In the genomic region with DNA sequence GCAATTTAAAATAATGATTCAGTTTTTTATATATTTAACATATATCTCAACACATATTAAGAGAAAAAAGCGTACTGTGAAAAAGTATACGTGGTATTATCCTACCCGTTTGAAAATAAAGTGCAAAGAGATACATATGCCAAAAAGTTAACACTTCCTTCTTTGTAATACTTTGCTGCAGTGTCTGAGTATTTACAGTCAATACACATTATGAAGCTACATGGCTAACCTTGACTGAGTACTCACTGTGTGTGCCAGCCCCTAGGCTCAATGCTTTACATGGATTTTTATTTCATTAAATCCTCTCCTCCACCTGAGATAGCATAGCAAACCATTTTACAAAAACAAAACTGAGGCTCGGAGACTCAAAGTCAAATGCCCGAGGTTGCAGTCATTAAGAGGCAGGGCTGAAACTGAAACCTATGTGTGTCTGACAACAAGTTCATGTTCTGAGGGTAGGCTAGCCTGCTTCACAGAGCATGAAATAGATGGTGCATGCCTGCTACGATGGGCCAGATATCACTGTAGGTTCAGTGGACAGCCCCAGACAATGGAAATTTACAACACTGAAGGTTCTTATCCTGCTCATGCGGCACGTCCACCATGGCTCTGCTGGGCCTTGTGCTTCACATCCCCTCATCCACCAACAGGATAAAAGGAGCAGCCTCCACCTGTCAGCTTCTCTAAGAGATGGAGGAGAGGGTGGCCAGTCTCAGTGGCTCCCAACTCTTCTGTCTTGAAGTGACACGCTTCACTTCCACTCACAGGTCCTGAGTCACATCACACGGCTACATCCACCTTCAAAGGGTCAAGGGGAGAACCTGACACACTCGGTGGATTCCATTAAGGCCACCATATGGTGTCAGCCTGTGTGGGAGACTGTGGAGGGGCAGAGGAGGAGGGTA, we compare ENCODE assay signal across 17 cellular contexts. TPM values are rescaled to one million over a fixed set of nuclear protein-coding genes. Genes with fewer than 3 reads are reported as not detected.
DNase-seq lines count a peak whose midpoint lies in the region; ATAC-seq and TF ChIP-seq lines count a peak whose summit lies in the region.
"Not testable (repeated sequence)": the region's sequence is repeated elsewhere in the genome, so short reads cannot be mapped to it uniquely, and the experiment has no call there.
"Had no signal": no experiment of that assay in that cellular context is flagged by ENCODE, and none has a peak within 500 bp of the region (broad histone marks: within the 10 kb centered on the region; RNA-seq: fewer than 3 reads in every experiment).

No MANE protein-coding gene starts in this region.

- H3K4me3 ChIP-seq in GM12865 (ENCODE audit: low read depth, low read length) = not testable (repeated sequence)
- H3K4me3 ChIP-seq in MM.1S (ENCODE audit: low read length) = peak overlapping the region; percentile 42; the same call in 1 of the 2 replicates

- ATAC-seq in GM18873 (IDR thresholded peaks at IDR 0.05; ENCODE audit: low FRiP score, unreplicated experiment) (peak; percentile 99), GM19467 (IDR thresholded peaks at IDR 0.05; ENCODE audit: unreplicated experiment) (peak; percentile 100), GM21825 (IDR thresholded peaks at IDR 0.05; ENCODE audit: unreplicated experiment) (peak; percentile 100), HG02973 (IDR thresholded peaks at IDR 0.05; ENCODE audit: unreplicated experiment) (peak; percentile 99), HG03342 (IDR thresholded peaks at IDR 0.05; ENCODE audit: unreplicated experiment) (peak; percentile 100)
- peak; percentile 71 for ATAC-seq in activated T-helper 17 cell treated with anti-CD3 and anti-CD28 coated beads, Interleukin-2, amount 50 U/mL, for 72 hours (replicated peaks)

- not testable (repeated sequence) for H3K9me3 ChIP-seq in MM.1S (replicated peaks; ENCODE audit: insufficient read depth, low read length)

- not testable (repeated sequence) for H3K79me2 ChIP-seq in MM.1S (ENCODE audit: low read length)

- H3K9me2 ChIP-seq in MM.1S (replicated peaks; ENCODE audit: insufficient read depth, low read length) = not testable (repeated sequence)

- H3K27ac ChIP-seq in MM.1S (ENCODE audit: low read length) = peak overlapping the region; percentile 63; the same call in 1 of the 2 replicates

- not testable (repeated sequence) for H3K27me3 Mint-ChIP-seq in activated T-helper 17 cell treated with anti-CD3 and anti-CD28 coated beads, Interleukin-2, amount 50 U/mL, for 72 hours

- H3K36me3 Mint-ChIP-seq in activated T-helper 17 cell treated with anti-CD3 and anti-CD28 coated beads, Interleukin-2, amount 50 U/mL, for 72 hours (ENCODE audit: low read depth) = not testable (repeated sequence)

- not testable (repeated sequence) for H3K9me3 Mint-ChIP-seq in activated T-helper 17 cell treated with anti-CD3 and anti-CD28 coated beads, Interleukin-2, amount 50 U/mL, for 72 hours

- not testable (repeated sequence) for H3K27ac Mint-ChIP-seq in activated T-helper 17 cell treated with anti-CD3 and anti-CD28 coated beads, Interleukin-2, amount 50 U/mL, for 72 hours

- H3K9ac ChIP-seq in MM.1S (ENCODE audit: low read length) = peak overlapping the region; percentile 41; the same call in 1 of the 2 replicates

- not testable (repeated sequence) for H3F3A ChIP-seq in MM.1S (ENCODE audit: insufficient read depth, low read length)

- H3K36me3 ChIP-seq in MM.1S (replicated peaks; ENCODE audit: insufficient read depth, low read length) = not testable (repeated sequence)

- peak overlapping the region; percentile 92 for H2AFZ ChIP-seq in MM.1S (ENCODE audit: low read length)

- H3K27me3 ChIP-seq in MM.1S (replicated peaks; ENCODE audit: insufficient read depth, low read length) = not testable (repeated sequence)

- not testable (repeated sequence) for H4K20me1 ChIP-seq in MM.1S (ENCODE audit: insufficient read depth, low read length)

- not testable (repeated sequence) for H3K4me1 ChIP-seq in MM.1S (ENCODE audit: low read length)

- not testable (repeated sequence) for H3K4me3 Mint-ChIP-seq in activated T-helper 17 cell treated with anti-CD3 and anti-CD28 coated beads, Interleukin-2, amount 50 U/mL, for 72 hours

- TF ChIP-seq CTCF in GM12865 (IDR thresholded peaks at IDR 0.05; ENCODE audit: insufficient read depth, low read depth, low read length, missing control alignments); MM.1S (IDR thresholded peaks at IDR 0.05; ENCODE audit: low read length): not testable (repeated sequence)

- not testable (repeated sequence) for H3K4me1 Mint-ChIP-seq in activated T-helper 17 cell treated with anti-CD3 and anti-CD28 coated beads, Interleukin-2, amount 50 U/mL, for 72 hours

- peak overlapping the region; percentile 76 for H3K4me2 ChIP-seq in MM.1S (ENCODE audit: low read depth, low read length)

- peak; percentile 41 for DNase-seq in GM12865 (ENCODE audit: low read depth)
- peak; percentile 70 for DNase-seq in MM.1S

RNA-seq across cellular contexts. Expression of gene ANXA11, which starts 29.2 kb away (rescaled TPM):
- 100 to 1,000 TPM; 184 to 275 TPM for total RNA-seq in activated T-helper 17 cell treated with anti-CD3 and anti-CD28 coated beads, Interleukin-2, amount 50 U/mL, for 72 hours

RNA-seq across cellular contexts. Expression of gene MAT1A, which starts 54.9 kb away (rescaled TPM):
- not detected for total RNA-seq in activated T-helper 17 cell treated with anti-CD3 and anti-CD28 coated beads, Interleukin-2, amount 50 U/mL, for 72 hours
- total RNA-seq: activated CD8-positive, alpha-beta memory T cell treated with anti-CD3 and anti-CD28 coated beads for 36 hours; Calu3; endothelial cell of umbilical vein; fibroblast of villous mesenchyme; lung microvascular endothelial cell; naive thymus-derived CD4-positive, alpha-beta T cell; sigmoid colon; SJCRH30; T-helper 17 cell had no signal
